In genomic region chr10:14397069-14397468, GRCh38 we compare ENCODE assay signal across 8 cellular contexts.
DNase-seq lines count a peak whose midpoint lies in the region; ATAC-seq and TF ChIP-seq lines count a peak whose summit lies in the region.

No MANE protein-coding gene starts in this region.

- TF ChIP-seq CTCF in left ventricle myocardium inferior (IDR thresholded peaks at IDR 0.05; ENCODE audit: borderline replicate concordance), result no peak
- TF ChIP-seq CTCF in GM20000 (IDR thresholded peaks at IDR 0.05; ENCODE audit: extremely low read depth, missing control alignments), result no peak

- H3K27me3 ChIP-seq in left ventricle myocardium inferior (ENCODE audit: low read depth), result no peaks in the 10 kb centered on the region

- peak overlapping the region; percentile 45 for H3K27ac ChIP-seq in left ventricle myocardium inferior (replicated peaks)

- ATAC-seq in GM18511 (IDR thresholded peaks at IDR 0.05; ENCODE audit: unreplicated experiment), result no peak

- DNase-seq in GOT3 (lab: John Stamatoyannopoulos, UW) (peak; percentile 12), amniotic epithelial cell (ENCODE audit: low read depth) (peak; percentile 96), left ventricle myocardium inferior (peak; percentile 73), putamen (ENCODE audit: low spot score) (peak; percentile 87), GM20000 (ENCODE audit: low spot score) (no peak), SIG-M5 (lab: John Stamatoyannopoulos, UW) (no peak)
- DNase-seq in stimulated activated CD4-positive, alpha-beta T cell treated with anti-CD3 and anti-CD28 coated beads, Interleukin-4, amount 100 ng/mL, for 4 hours, result no peak

- no peaks in the 10 kb centered on the region for H3K36me3 ChIP-seq in left ventricle myocardium inferior

- H3K9me3 ChIP-seq in left ventricle myocardium inferior (replicated peaks), result peaks cover 11% of the 10 kb centered on the region

- H3K4me3 ChIP-seq in left ventricle myocardium inferior, result no peak overlapping the region

- H3K4me1 ChIP-seq in left ventricle myocardium inferior, result no peaks in the 10 kb centered on the region

- intact Hi-C loops in left ventricle myocardium inferior (cut with micrococcal nuclease), result no loop called here

Comparison
In these comparisons a context has a peak if more than half of its experiments do, and no peak if none do; other contexts are left out.
1. DNase-seq: peak in GOT3 (single experiment), amniotic epithelial cell (single experiment), left ventricle myocardium inferior (single experiment) and putamen (single experiment); none in stimulated activated CD4-positive, alpha-beta T cell treated with anti-CD3 and anti-CD28 coated beads, Interleukin-4, amount 100 ng/mL, for 4 hours (0 of 2), GM20000 (single experiment) and SIG-M5 (single experiment).